1 cellular context compared by ENCODE assay signal in the genomic region with DNA sequence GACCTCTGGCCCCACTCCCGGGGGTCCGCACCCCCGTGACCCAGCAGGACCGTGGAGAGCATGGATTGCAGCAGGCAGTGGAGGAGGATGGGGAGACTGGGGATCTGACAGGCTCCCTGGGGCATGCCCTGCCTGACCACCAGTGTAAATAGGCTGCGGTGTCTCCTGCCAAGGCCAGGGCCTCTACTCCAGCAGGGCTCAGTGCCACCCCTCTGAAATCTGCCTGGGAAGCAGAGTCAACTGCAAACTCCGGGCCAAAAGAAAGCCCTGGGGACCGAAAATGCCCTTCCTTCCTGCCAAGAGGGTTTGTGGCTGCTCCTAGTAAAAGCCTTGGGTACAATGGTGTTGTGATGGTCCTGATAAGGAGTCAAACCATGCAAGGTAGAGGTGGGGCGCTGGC.
TF ChIP-seq lines count a peak whose summit lies in the region.

No MANE protein-coding gene starts in this region.

TF ChIP-seq in H1, 55 proteins besides CTCF, POLR2A, EP300 and RAD21 (continued from another document):
- no peak for TF ChIP-seq HDAC2 (IDR thresholded peaks at IDR 0.05; ENCODE audit: borderline replicate concordance in 1 of 2, low read depth in 2 of 2, low read length in 2 of 2)
TF ChIP-seq in H1: peak in this region for 0.
